In the genomic region with DNA sequence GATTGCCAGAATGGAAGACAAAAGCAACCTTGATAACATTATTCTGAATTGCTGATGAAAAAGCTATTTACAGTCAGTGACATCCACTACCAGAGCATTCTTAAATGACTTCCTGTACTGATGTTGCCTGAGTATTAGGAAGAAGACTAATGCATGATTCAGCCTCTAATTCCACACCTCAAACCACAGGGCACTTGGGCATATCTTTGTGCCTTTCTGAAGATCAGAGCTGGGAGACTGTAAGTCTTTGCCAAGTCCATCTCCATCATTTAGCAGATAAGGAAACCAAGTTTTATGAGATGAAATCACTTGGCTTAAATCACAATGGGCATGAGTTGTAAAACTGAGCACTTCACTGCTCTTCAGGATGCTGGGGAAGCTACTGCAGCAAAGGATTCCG, we compare ENCODE assay signal across 15 cellular contexts.
DNase-seq lines count a peak whose midpoint lies in the region; ATAC-seq and TF ChIP-seq lines count a peak whose summit lies in the region.
"Had no signal": no experiment of that assay in that cellular context is flagged by ENCODE, and none has a peak within 500 bp of the region (broad histone marks: within the 10 kb centered on the region; RNA-seq: fewer than 3 reads in every experiment).

No MANE protein-coding gene starts in this region.

- H3K27ac ChIP-seq in DND-41 (ENCODE audit: low read length) (no peak overlapping the region), mesendoderm (ENCODE audit: low read depth, low read length) (no peak overlapping the region)
- H3K27ac ChIP-seq: KMS-11, ovary had no signal

- H3K4me2 ChIP-seq in DND-41 (ENCODE audit: insufficient read depth, low read length) (no peak overlapping the region), mesendoderm (ENCODE audit: low read length) (no peak overlapping the region)
- H3K4me2 ChIP-seq: KMS-11 had no signal

- in situ Hi-C loops in astrocyte of the spinal cord (cut with HindIII; ENCODE audit: low sequenced_read_pairs) = no loop called here

- H4K20me1 ChIP-seq in DND-41 (ENCODE audit: insufficient read depth, low read length) = no peaks in the 10 kb centered on the region

- H2BK15ac ChIP-seq in mesendoderm (replicated peaks; ENCODE audit: low read depth) = no peak overlapping the region

- TF ChIP-seq CTCF in DND-41 (IDR thresholded peaks at IDR 0.05; ENCODE audit: borderline replicate concordance, extremely low read depth, low read length, poor library complexity, severe bottlenecking) = no peak
- TF ChIP-seq CTCF in NB4 (IDR thresholded peaks at IDR 0.05; ENCODE audit: low read depth, low read length) = no peak
- no peak for TF ChIP-seq CTCF in astrocyte of the spinal cord (IDR thresholded peaks at IDR 0.05; ENCODE audit: low read depth, low read length)

- H3K18ac ChIP-seq in mesendoderm (ENCODE audit: low read length) = no peak overlapping the region

- no peak overlapping the region for H3K9ac ChIP-seq in DND-41 (ENCODE audit: low read depth, low read length)
- no peak overlapping the region for H3K9ac ChIP-seq in mesendoderm (ENCODE audit: low read length)
- H3K9ac ChIP-seq: KMS-11 had no signal

- no peaks in the 10 kb centered on the region for H3K79me1 ChIP-seq in mesendoderm (ENCODE audit: low read length)

- H3K56ac ChIP-seq in mesendoderm (ENCODE audit: low read length) = no peak overlapping the region

- DNase-seq in DND-41 (no peak), NB4 (ENCODE audit: low read depth) (peak; percentile 44), astrocyte of the spinal cord (ENCODE audit: low read depth, low spot score) (peak; percentile 56), mesendoderm (peak; percentile 42), superior temporal gyrus (ENCODE audit: extremely low spot score) (no peak), NCI-H1105 treated with DMSO at 0.1 percent for 48 hours (lab: John Stamatoyannopoulos, UW) (no peak), mucosa of gallbladder (ENCODE audit: low spot score) (no peak)
- DNase-seq: activated CD4-positive, alpha-beta memory T cell treated with anti-CD3 and anti-CD28 coated beads, Interleukin-2, amount 10 ng/mL, durations not matched to agents 7 days and 5 days; HCEC 1CT; NCI-H187 treated with DMSO at 0.1 percent for 48 hours; NCI-H69; ovary; SHP77 treated with DMSO at 0.1 percent for 48 hours had no signal

- peak overlapping the region; percentile 52 for H2BK5ac ChIP-seq in mesendoderm (ENCODE audit: low read length)

- H2BK120ac ChIP-seq in mesendoderm (ENCODE audit: low read depth, low read length) = no peak overlapping the region

- H3K79me2 ChIP-seq in DND-41 (ENCODE audit: insufficient read depth, low read length) = no peaks in the 10 kb centered on the region
- H3K79me2 ChIP-seq in mesendoderm (ENCODE audit: control insufficient read depth, insufficient read depth, low read length) = no peaks in the 10 kb centered on the region

- ATAC-seq in DND-41 (ENCODE audit: insufficient read depth, low read depth) (peak; percentile 72), GM21528 (IDR thresholded peaks at IDR 0.05; ENCODE audit: low FRiP score, unreplicated experiment) (no peak)

- no peak overlapping the region for H4K5ac ChIP-seq in mesendoderm (ENCODE audit: low read length)

- H3K23ac ChIP-seq in mesendoderm (ENCODE audit: low read length) = no peak overlapping the region

- H3K4ac ChIP-seq in mesendoderm (ENCODE audit: low read depth, low read length) = no peak overlapping the region

- H2AFZ ChIP-seq in DND-41 (ENCODE audit: low read depth, low read length) = no peak overlapping the region

- no CpG with 5 or more reads among the region's 1 CpG for WGBS in mesendoderm (ENCODE audit: extremely low coverage, insufficient coverage, low lambda C conversion rate)

- H3K4me3 ChIP-seq in DND-41 (ENCODE audit: low read depth in 1 of 2, low read length in 2 of 2) (no peak overlapping the region), NB4 (ENCODE audit: low read depth, low read length) (no peak overlapping the region), astrocyte of the spinal cord (ENCODE audit: low read depth, low read length) (no peak overlapping the region), mesendoderm (ENCODE audit: low read length) (no peak overlapping the region)
- H3K4me3 ChIP-seq: ovary had no signal

- H3K9me3 ChIP-seq in DND-41 (ENCODE audit: insufficient read depth, low read length, severe bottlenecking) = no peaks in the 10 kb centered on the region
- H3K9me3 ChIP-seq: ovary had no signal

- H3K36me3 ChIP-seq in DND-41 (ENCODE audit: insufficient read depth, low read length) (no peaks in the 10 kb centered on the region), mesendoderm (ENCODE audit: control insufficient read depth, insufficient read depth, low read length) (no peaks in the 10 kb centered on the region)
- H3K36me3 ChIP-seq: ovary had no signal

- no peak overlapping the region for H4K8ac ChIP-seq in mesendoderm (ENCODE audit: low read depth, low read length)

- H3K4me1 ChIP-seq in DND-41 (ENCODE audit: insufficient read depth, low read length) (no peaks in the 10 kb centered on the region), mesendoderm (ENCODE audit: control insufficient read depth, low read depth, low read length) (peaks cover 6% of the 10 kb centered on the region)

- no peak for TF ChIP-seq POLR2A in NB4 (IDR thresholded peaks at IDR 0.05; ENCODE audit: extremely low read depth, insufficient read length)

- H2AK5ac ChIP-seq in mesendoderm (ENCODE audit: low read length) = no peak overlapping the region

- no peaks in the 10 kb centered on the region for H3K27me3 ChIP-seq in DND-41 (ENCODE audit: insufficient read depth, low read length, poor library complexity)
- no peaks in the 10 kb centered on the region for H3K27me3 ChIP-seq in mesendoderm (ENCODE audit: insufficient read depth, low read length, poor library complexity)
- H3K27me3 ChIP-seq: ovary had no signal

Comparison
In these comparisons a context has a peak if more than half of its experiments do, and no peak if none do; other contexts are left out.
1. DNase-seq: peak in NB4 (single experiment), astrocyte of the spinal cord (single experiment) and mesendoderm (single experiment); none in DND-41 (single experiment), superior temporal gyrus (single experiment), NCI-H1105 treated with DMSO at 0.1 percent for 48 hours (single experiment) and mucosa of gallbladder (single experiment).